ENCODE assay signal across 8 cellular contexts in genomic region chr12:104790296-104791125, GRCh38.
DNase-seq lines count a peak whose midpoint lies in the region; ATAC-seq and TF ChIP-seq lines count a peak whose summit lies in the region.

No MANE protein-coding gene starts in this region.

- no peaks in the 10 kb centered on the region for H3K27me3 ChIP-seq in uterus

- peaks cover 0 to 3% of the 10 kb centered on the region in 2 donors for H3K4me1 ChIP-seq in uterus

- no peak for TF ChIP-seq POLR2A in uterus (IDR thresholded peaks at IDR 0.05)

- POLR2A ChIA-PET in activated CD4-positive, alpha-beta memory T cell treated with anti-CD3 and anti-CD28 coated beads for 36 hours (lab: Charles Lee): no interaction called here

- DNase-seq in CD1c-positive myeloid dendritic cell (ENCODE audit: extremely low spot score): peak; percentile 38
- DNase-seq in activated CD4-positive, alpha-beta memory T cell treated with anti-CD3 and anti-CD28 coated beads for 36 hours: peak; percentile 59
- no peak for DNase-seq in epithelial cell of proximal tubule (ENCODE audit: low read depth)
- DNase-seq in neural crest cell (ENCODE audit: low read depth, low spot score): peak; percentile 63
- DNase-seq in uterus: peak; percentile 30 to 37

- peaks cover 3% of the 10 kb centered on the region for H3K27me3 Mint-ChIP-seq in activated CD4-positive, alpha-beta memory T cell treated with anti-CD3 and anti-CD28 coated beads for 36 hours
- no peaks in the 10 kb centered on the region for H3K27me3 Mint-ChIP-seq in neural crest cell (ENCODE audit: low read depth)

- H3K36me3 ChIP-seq in uterus: no peaks in the 10 kb centered on the region

- CTCF ChIA-PET in activated CD4-positive, alpha-beta memory T cell treated with anti-CD3 and anti-CD28 coated beads for 36 hours (lab: Charles Lee): interaction anchor here (0.6 to 1.6 kb wide), 24 partner anchors 9 to 409 kb away, joined by 3 to 14 read pairs (median 4); no protein-coding TSS in a partner anchor

- H3K4me3 Mint-ChIP-seq in activated CD4-positive, alpha-beta memory T cell treated with anti-CD3 and anti-CD28 coated beads for 36 hours: no peak overlapping the region
- no peak overlapping the region for H3K4me3 Mint-ChIP-seq in neural crest cell

- peak; percentile 70 for ATAC-seq in HG03460 (IDR thresholded peaks at IDR 0.05; ENCODE audit: unreplicated experiment)
- ATAC-seq in GM19463 (IDR thresholded peaks at IDR 0.05; ENCODE audit: unreplicated experiment): no peak
- ATAC-seq in HG03565 (IDR thresholded peaks at IDR 0.05; ENCODE audit: unreplicated experiment): no peak

- H3K9me3 ChIP-seq in uterus: no peaks in the 10 kb centered on the region

- intact Hi-C loops in activated CD4-positive, alpha-beta memory T cell treated with anti-CD3 and anti-CD28 coated beads for 36 hours (cut with micrococcal nuclease): no loop called here
- intact Hi-C loops in uterus (cut with DNase I; ENCODE audit: low total_unique reads): no loop called here

- H3K9me3 Mint-ChIP-seq in activated CD4-positive, alpha-beta memory T cell treated with anti-CD3 and anti-CD28 coated beads for 36 hours: no peaks in the 10 kb centered on the region
- no peaks in the 10 kb centered on the region for H3K9me3 Mint-ChIP-seq in neural crest cell

- peak overlapping the region; percentile 31 for H3K4me3 ChIP-seq in epithelial cell of proximal tubule (ENCODE audit: low read depth, low read length)
- H3K4me3 ChIP-seq in uterus: no peak overlapping the region

- H3K27ac ChIP-seq in uterus: no peak overlapping the region

- no peak overlapping the region for H3K27ac Mint-ChIP-seq in activated CD4-positive, alpha-beta memory T cell treated with anti-CD3 and anti-CD28 coated beads for 36 hours
- H3K27ac Mint-ChIP-seq in neural crest cell (ENCODE audit: unreplicated experiment): no peak overlapping the region

- H3K4me1 Mint-ChIP-seq in activated CD4-positive, alpha-beta memory T cell treated with anti-CD3 and anti-CD28 coated beads for 36 hours (ENCODE audit: low read depth): peaks cover 2% of the 10 kb centered on the region
- H3K4me1 Mint-ChIP-seq in neural crest cell: peaks cover 14% of the 10 kb centered on the region

- TF ChIP-seq CTCF in epithelial cell of proximal tubule (conservative IDR thresholded peaks at IDR 0.05; ENCODE audit: low read depth, low read length): peak; percentile 84
- TF ChIP-seq CTCF in neural crest cell (conservative IDR thresholded peaks at IDR 0.05): peak; percentile 75
- peak; percentile 29 to 74 (median 50) for TF ChIP-seq CTCF in uterus (IDR thresholded peaks at IDR 0.05)

- no peaks in the 10 kb centered on the region for H3K36me3 Mint-ChIP-seq in activated CD4-positive, alpha-beta memory T cell treated with anti-CD3 and anti-CD28 coated beads for 36 hours
- no peaks in the 10 kb centered on the region for H3K36me3 Mint-ChIP-seq in neural crest cell (ENCODE audit: low read depth)
